Comparison of ENCODE assay signal across 15 cellular contexts in genomic region chr2:236939271-236939670, GRCh38.
A peak's percentile ranks its signal among the peaks of the same experiment; 100 is the strongest.
DNase-seq lines count a peak whose midpoint lies in the region; ATAC-seq, FAIRE-seq and TF ChIP-seq lines count a peak whose summit lies in the region.
"Had no signal": no experiment of that assay in that cellular context is flagged by ENCODE, and none has a peak within 500 bp of the region (broad histone marks: within the 10 kb centered on the region; RNA-seq: fewer than 3 reads in every experiment).

No MANE protein-coding gene starts in this region.

- TF ChIP-seq EP300 in esophagus muscularis mucosa (IDR thresholded peaks at IDR 0.05), result no peak

- H3K4me1 Mint-ChIP-seq in activated naive CD8-positive, alpha-beta T cell treated with anti-CD3 and anti-CD28 coated beads, Interleukin-2, amount 50 U/mL, for 24 hours, result no peaks in the 10 kb centered on the region

- no peak overlapping the region for H3K14ac ChIP-seq in mesenchymal stem cell (ENCODE audit: low read length in 2 of 2)

- no peaks in the 10 kb centered on the region for H3K36me3 Mint-ChIP-seq in activated naive CD8-positive, alpha-beta T cell treated with anti-CD3 and anti-CD28 coated beads, Interleukin-2, amount 50 U/mL, for 24 hours (ENCODE audit: low read depth)
- H3K36me3 Mint-ChIP-seq: CD4-positive, CD25-positive, alpha-beta regulatory T cell had no signal

- TF ChIP-seq POLR2A in esophagus muscularis mucosa (IDR thresholded peaks at IDR 0.05; ENCODE audit: low read depth) (no peak), GM18505 (IDR thresholded peaks at IDR 0.05; ENCODE audit: borderline replicate concordance, extremely low read depth, insufficient read depth, insufficient read length) (no peak)

- H4K8ac ChIP-seq in mesenchymal stem cell (ENCODE audit: low read length), result no peak overlapping the region

- H3K4me1 ChIP-seq in esophagus muscularis mucosa, result peaks cover 0 to 7% (median 0%) of the 10 kb centered on the region in 4 donors
- H3K4me1 ChIP-seq in mesenchymal stem cell (ENCODE audit: control insufficient read depth, insufficient read depth, low read depth, low read length), result no peaks in the 10 kb centered on the region

- CTCF ChIA-PET in GM10248 (lab: Yijun Ruan, JAX), result no interaction called here

- H3K9me3 Mint-ChIP-seq in activated naive CD8-positive, alpha-beta T cell treated with anti-CD3 and anti-CD28 coated beads, Interleukin-2, amount 50 U/mL, for 24 hours, result no peaks in the 10 kb centered on the region
- H3K9me3 Mint-ChIP-seq: H9 had no signal

- H3K27me3 Mint-ChIP-seq in activated naive CD8-positive, alpha-beta T cell treated with anti-CD3 and anti-CD28 coated beads, Interleukin-2, amount 50 U/mL, for 24 hours, result no peaks in the 10 kb centered on the region

- H3K36me3 ChIP-seq in esophagus muscularis mucosa (no peaks in the 10 kb centered on the region), mesenchymal stem cell (ENCODE audit: control insufficient read depth in 1 of 2, insufficient read depth in 2 of 2, low read depth in 1 of 2, low read length in 2 of 2) (no peaks in the 10 kb centered on the region)
- H3K36me3 ChIP-seq: BLaER1 treated with 17β-estradiol and CSF1 and Interleukin-3, amounts not matched to agents 10 nM and 100 nM had no signal

- H3K27ac ChIP-seq in esophagus muscularis mucosa (replicated peaks in 1 of 4) (no peak overlapping the region), mesenchymal stem cell (ENCODE audit: low read length, poor library complexity, severe bottlenecking) (no peak overlapping the region)
- H3K27ac ChIP-seq: BLaER1 treated with 17β-estradiol and CSF1 and Interleukin-3, amounts not matched to agents 10 nM and 100 nM had no signal

- no peak overlapping the region for H2BK5ac ChIP-seq in mesenchymal stem cell (ENCODE audit: low read depth, low read length, poor library complexity, severe bottlenecking)

- peak overlapping the region in 1 of 2 experiments; percentile 13 for H3K18ac ChIP-seq in mesenchymal stem cell (ENCODE audit: low read depth in 1 of 2, low read length in 2 of 2)

- no peak for ATAC-seq in GM18505 (IDR thresholded peaks at IDR 0.05; ENCODE audit: unreplicated experiment)
- no peak for ATAC-seq in activated naive CD8-positive, alpha-beta T cell treated with anti-CD3 and anti-CD28 coated beads, Interleukin-2, amount 50 U/mL, for 24 hours
- ATAC-seq: GM12878 had no signal

- H3K4ac ChIP-seq in mesenchymal stem cell (ENCODE audit: low read depth in 1 of 2, low read length in 2 of 2), result no peak overlapping the region

- WGBS in esophagus muscularis mucosa, result 82% methylated on average over 1 of the region's 2 CpGs
- WGBS in mesenchymal stem cell, result 92% methylated on average over 1 of the region's 2 CpGs

- H4K91ac ChIP-seq in mesenchymal stem cell (ENCODE audit: low read length), result peak overlapping the region; percentile 1

- no peak overlapping the region for H2AFZ ChIP-seq in mesenchymal stem cell (ENCODE audit: low read depth, low read length)

- peak overlapping the region in 1 of 2 experiments; percentile 59 for H2BK12ac ChIP-seq in mesenchymal stem cell (ENCODE audit: low read length in 2 of 2)

- FAIRE-seq in HTR-8/SVneo (lab: Jason Lieb, UNC), result peak; percentile 31
- FAIRE-seq: GM12878 had no signal

- H3K9ac ChIP-seq in mesenchymal stem cell (ENCODE audit: low read length), result no peak overlapping the region
- H3K9ac ChIP-seq: BLaER1 treated with 17β-estradiol and CSF1 and Interleukin-3, amounts not matched to agents 10 nM and 100 nM had no signal

- no peak overlapping the region for H3K4me3 ChIP-seq in esophagus muscularis mucosa
- no peak overlapping the region for H3K4me3 ChIP-seq in mesenchymal stem cell (ENCODE audit: insufficient read depth in 1 of 2, low read depth in 1 of 2, low read length in 2 of 2)
- H3K4me3 ChIP-seq: BLaER1 treated with 17β-estradiol and CSF1 and Interleukin-3, amounts not matched to agents 10 nM and 100 nM; GM12878 had no signal

- no peak overlapping the region for H3K4me2 ChIP-seq in mesenchymal stem cell (ENCODE audit: low read length, poor library complexity, severe bottlenecking)

- H3K27ac Mint-ChIP-seq in activated naive CD8-positive, alpha-beta T cell treated with anti-CD3 and anti-CD28 coated beads, Interleukin-2, amount 50 U/mL, for 24 hours, result no peak overlapping the region
- H3K27ac Mint-ChIP-seq: CD4-positive, CD25-positive, alpha-beta regulatory T cell; H9 had no signal

- H3K9me3 ChIP-seq in esophagus muscularis mucosa, result no peaks in the 10 kb centered on the region
- H3K9me3 ChIP-seq in mesenchymal stem cell (ENCODE audit: control insufficient read depth, low read length), result no peaks in the 10 kb centered on the region
- H3K9me3 ChIP-seq: BLaER1 treated with 17β-estradiol and CSF1 and Interleukin-3, amounts not matched to agents 10 nM and 100 nM had no signal

- no peak overlapping the region for H2BK15ac ChIP-seq in mesenchymal stem cell (ENCODE audit: low read depth, poor library complexity, severe bottlenecking)

- no peaks in the 10 kb centered on the region for H3K79me1 ChIP-seq in mesenchymal stem cell (replicated peaks; ENCODE audit: low read length, poor library complexity, severe bottlenecking)

- TF ChIP-seq CTCF in esophagus muscularis mucosa (IDR thresholded peaks at IDR 0.05) (no peak), GM10248 (IDR thresholded peaks at IDR 0.05; ENCODE audit: control extremely low read depth, extremely low read depth, low read depth, missing control alignments) (no peak)

- POLR2A ChIA-PET in GM10248 (lab: Yijun Ruan, JAX), result no interaction called here

- intact Hi-C loops in esophagus muscularis mucosa (cut with DNase I), result no loop called here

- no peak overlapping the region for H2AK5ac ChIP-seq in mesenchymal stem cell (ENCODE audit: low read length, severe bottlenecking)

- H3K27me3 ChIP-seq in esophagus muscularis mucosa (peaks cover 0 to 26% (median 0%) of the 10 kb centered on the region in 4 donors), mesenchymal stem cell (ENCODE audit: control insufficient read depth in 1 of 2, insufficient read depth in 1 of 2, low read length in 2 of 2) (peaks cover 21 to 22% of the 10 kb centered on the region in 2 experiments)
- H3K27me3 ChIP-seq: BLaER1 treated with 17β-estradiol and CSF1 and Interleukin-3, amounts not matched to agents 10 nM and 100 nM had no signal

- H3K23ac ChIP-seq in mesenchymal stem cell (ENCODE audit: low read length in 2 of 2), result no peak overlapping the region

- H2BK120ac ChIP-seq in mesenchymal stem cell (ENCODE audit: low read depth, low read length), result no peak overlapping the region

- H3K4me3 Mint-ChIP-seq in activated naive CD8-positive, alpha-beta T cell treated with anti-CD3 and anti-CD28 coated beads, Interleukin-2, amount 50 U/mL, for 24 hours, result no peak overlapping the region
- H3K4me3 Mint-ChIP-seq: CD4-positive, CD25-positive, alpha-beta regulatory T cell; H9 had no signal

- no peak for DNase-seq in HTR-8/SVneo (ENCODE audit: insufficient read length, low spot score)
- DNase-seq in esophagus muscularis mucosa (ENCODE audit: extremely low spot score), result peak; percentile 75
- DNase-seq in mesenchymal stem cell, result no peak
- peak; percentile 2 for DNase-seq in stimulated activated CD8-positive, alpha-beta memory T cell treated with anti-CD3 and anti-CD28 coated beads, Interleukin-4, amount 100 ng/mL, for 48 hours
- no peak for DNase-seq in activated naive CD8-positive, alpha-beta T cell treated with anti-CD3 and anti-CD28 coated beads, Interleukin-2, amount 50 U/mL, for 24 hours
- no peak for DNase-seq in GM10248 (ENCODE audit: extremely low spot score)
- no peak for DNase-seq in NCI-H524 (lab: John Stamatoyannopoulos, UW)
- DNase-seq: ACHN; Calu3; CD4-positive, CD25-positive, alpha-beta regulatory T cell; GOT3; H9 had no signal

Comparison
In these comparisons a context has a peak if more than half of its experiments do, and no peak if none do; other contexts are left out.
1. DNase-seq: peak in esophagus muscularis mucosa (single experiment) and stimulated activated CD8-positive, alpha-beta memory T cell treated with anti-CD3 and anti-CD28 coated beads, Interleukin-4, amount 100 ng/mL, for 48 hours (single experiment); none in HTR-8/SVneo (single experiment), mesenchymal stem cell (single experiment), activated naive CD8-positive, alpha-beta T cell treated with anti-CD3 and anti-CD28 coated beads, Interleukin-2, amount 50 U/mL, for 24 hours (single experiment), GM10248 (single experiment) and NCI-H524 (0 of 2).